ENCODE assay signal across 1 cellular context in genomic region chr17:35265071-35265470, GRCh38.
TF ChIP-seq lines count a peak whose summit lies in the region.

No MANE protein-coding gene starts in this region.

TF ChIP-seq in GM23338, 12 proteins besides CTCF, POLR2A, EP300 and RAD21:
- TF ChIP-seq EZH2phosphoT487 (IDR thresholded peaks at IDR 0.05; ENCODE audit: unreplicated experiment) = no peak
- no peak for TF ChIP-seq STAT1 (IDR thresholded peaks at IDR 0.05; ENCODE audit: unreplicated experiment)
